In the genomic region with DNA sequence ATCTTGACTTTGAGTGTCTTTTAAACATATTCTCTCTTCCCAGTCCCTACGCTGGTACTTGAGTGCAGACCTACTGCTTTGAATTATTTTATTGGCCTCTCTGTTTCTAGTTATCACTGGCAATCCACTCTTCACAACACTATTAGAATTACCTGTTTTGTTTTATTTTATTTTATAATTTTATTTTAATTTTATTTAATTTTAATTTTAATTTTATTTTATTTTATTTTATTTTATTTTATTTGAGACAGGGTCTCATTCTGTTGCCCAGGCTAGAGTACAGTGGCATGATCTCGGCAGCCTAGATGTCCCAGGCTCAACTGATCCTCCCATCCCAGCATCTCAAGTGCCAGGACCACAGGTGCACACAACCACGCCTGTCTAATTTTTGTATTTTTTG, we compare ENCODE assay signal across 18 cellular contexts. TPM values are rescaled to one million over a fixed set of nuclear protein-coding genes. Genes with fewer than 3 reads are reported as not detected.
DNase-seq lines count a peak whose midpoint lies in the region; ATAC-seq and TF ChIP-seq lines count a peak whose summit lies in the region.
"Had no signal": no experiment of that assay in that cellular context is flagged by ENCODE, and none has a peak within 500 bp of the region (broad histone marks: within the 10 kb centered on the region; RNA-seq: fewer than 3 reads in every experiment).

No MANE protein-coding gene starts in this region.

- H3K27me3 Mint-ChIP-seq in activated T-cell treated with anti-CD3 and anti-CD28 coated beads, Interleukin-2, amount 50 U/mL, for 24 hours: no peaks in the 10 kb centered on the region
- H3K27me3 Mint-ChIP-seq in activated naive CD8-positive, alpha-beta T cell treated with anti-CD3 and anti-CD28 coated beads for 36 hours: no peaks in the 10 kb centered on the region

- peak overlapping the region; percentile 91 for H3K4me2 ChIP-seq in Loucy (ENCODE audit: low read depth, low read length, poor library complexity, severe bottlenecking)

- H3K27ac ChIP-seq in spleen (peak overlapping the region in 6 of 8 donors; percentile 20 to 100 (median 72)), right lobe of liver (no peak overlapping the region), vagina (no peak overlapping the region)
- H3K27ac ChIP-seq: dorsolateral prefrontal cortex, stomach, upper lobe of left lung had no signal

- no peaks in the 10 kb centered on the region for H3K9me3 Mint-ChIP-seq in activated T-cell treated with anti-CD3 and anti-CD28 coated beads, Interleukin-2, amount 50 U/mL, for 24 hours
- H3K9me3 Mint-ChIP-seq in activated naive CD8-positive, alpha-beta T cell treated with anti-CD3 and anti-CD28 coated beads for 36 hours: no peaks in the 10 kb centered on the region

- H4K20me1 ChIP-seq in Loucy (ENCODE audit: insufficient read depth, low read length, poor library complexity, severe bottlenecking): peaks cover 95% of the 10 kb centered on the region

- H3K9ac ChIP-seq in Loucy (ENCODE audit: low read depth, low read length, poor library complexity, severe bottlenecking): no peak overlapping the region

- no peaks in the 10 kb centered on the region for H3F3A ChIP-seq in Loucy (ENCODE audit: low read depth)

- peak overlapping the region; percentile 88 for H3K4me3 ChIP-seq in Loucy (ENCODE audit: low read length, poor library complexity, severe bottlenecking)
- peak overlapping the region in 1 of 8 donors; percentile 22 for H3K4me3 ChIP-seq in spleen
- no peak overlapping the region for H3K4me3 ChIP-seq in right lobe of liver
- no peak overlapping the region for H3K4me3 ChIP-seq in vagina
- H3K4me3 ChIP-seq: dorsolateral prefrontal cortex, stomach, upper lobe of left lung had no signal

- H3K27me3 ChIP-seq in Loucy (ENCODE audit: insufficient read depth, low read length, poor library complexity, severe bottlenecking) (no peaks in the 10 kb centered on the region), spleen (replicated peaks in 1 of 7) (no peaks in the 10 kb centered on the region), right lobe of liver (no peaks in the 10 kb centered on the region), vagina (no peaks in the 10 kb centered on the region)
- H3K27me3 ChIP-seq: dorsolateral prefrontal cortex, stomach, upper lobe of left lung had no signal

- intact Hi-C loops in spleen (cut with DNase I; ENCODE audit: low total_unique reads): loop anchor here (10.0 kb wide), 2 partner anchors 45 to 245 kb away; no protein-coding TSS in a partner anchor
- intact Hi-C loops in right lobe of liver (cut with DNase I): loop anchor here (10.0 kb wide), 2 partner anchors 135 to 255 kb away; a partner anchor contains a TSS
- intact Hi-C loops in vagina (cut with DNase I): loop anchor here (10.0 kb wide), 2 partner anchors 55 to 245 kb away; no protein-coding TSS in a partner anchor

- H3K9me2 ChIP-seq in Loucy (replicated peaks; ENCODE audit: low read depth, low read length): no peaks in the 10 kb centered on the region

- no peak for TF ChIP-seq POLR2A in spleen (IDR thresholded peaks at IDR 0.05)
- TF ChIP-seq POLR2A in right lobe of liver (IDR thresholded peaks at IDR 0.05): no peak
- TF ChIP-seq POLR2A in vagina (IDR thresholded peaks at IDR 0.05): no peak

- H3K4me1 ChIP-seq in Loucy (ENCODE audit: insufficient read depth, low read length, poor library complexity, severe bottlenecking) (peaks cover 74% of the 10 kb centered on the region), spleen (peaks cover 33 to 100% (median 97%) of the 10 kb centered on the region in 6 donors), right lobe of liver (peaks cover 0 to 30% (median 6%) of the 10 kb centered on the region in 4 donors), vagina (peaks cover 46% of the 10 kb centered on the region)

- H3K27ac Mint-ChIP-seq in activated T-cell treated with anti-CD3 and anti-CD28 coated beads, Interleukin-2, amount 50 U/mL, for 24 hours: peak overlapping the region; percentile 89
- peak overlapping the region; percentile 82 for H3K27ac Mint-ChIP-seq in activated naive CD8-positive, alpha-beta T cell treated with anti-CD3 and anti-CD28 coated beads for 36 hours

- peaks cover 100% of the 10 kb centered on the region for H3K79me2 ChIP-seq in Loucy (ENCODE audit: insufficient read depth, low read length)

- H3K9me3 ChIP-seq in Loucy (ENCODE audit: insufficient read depth, low read depth, low read length): no peaks in the 10 kb centered on the region
- no peaks in the 10 kb centered on the region for H3K9me3 ChIP-seq in spleen
- H3K9me3 ChIP-seq in right lobe of liver: no peaks in the 10 kb centered on the region
- no peaks in the 10 kb centered on the region for H3K9me3 ChIP-seq in vagina
- H3K9me3 ChIP-seq: stomach, upper lobe of left lung had no signal

- no peak for DNase-seq in activated T-cell treated with anti-CD3 and anti-CD28 coated beads, Interleukin-2, amount 50 U/mL, for 24 hours
- DNase-seq in activated T-cell treated with anti-CD3 and anti-CD28 coated beads, Interleukin-2, amount 50 U/mL, for 48 hours: no peak
- DNase-seq in activated naive CD8-positive, alpha-beta T cell treated with anti-CD3 and anti-CD28 coated beads for 36 hours: no peak
- DNase-seq in spleen (no peak), right lobe of liver (no peak), vagina (ENCODE audit: extremely low spot score in 2 of 2) (no peak)
- DNase-seq: dorsolateral prefrontal cortex, EL, KG1, NCI-H2107, NCI-H524 treated with DMSO at 0.1 percent for 48 hours, occipital lobe, stomach, T1000, upper lobe of left lung had no signal

- H3K4me1 Mint-ChIP-seq in activated T-cell treated with anti-CD3 and anti-CD28 coated beads, Interleukin-2, amount 50 U/mL, for 24 hours (ENCODE audit: low read depth): peaks cover 83% of the 10 kb centered on the region
- H3K4me1 Mint-ChIP-seq in activated naive CD8-positive, alpha-beta T cell treated with anti-CD3 and anti-CD28 coated beads for 36 hours: peaks cover 74% of the 10 kb centered on the region

- H3K36me3 ChIP-seq in Loucy (ENCODE audit: insufficient read depth, low read length) (no peaks in the 10 kb centered on the region), spleen (peaks cover 0 to 8% (median 0%) of the 10 kb centered on the region in 6 donors), right lobe of liver (no peaks in the 10 kb centered on the region), vagina (no peaks in the 10 kb centered on the region)
- H3K36me3 ChIP-seq: stomach, upper lobe of left lung had no signal

- no peak for ATAC-seq in right lobe of liver
- ATAC-seq in GM18867 (IDR thresholded peaks at IDR 0.05; ENCODE audit: unreplicated experiment): no peak
- ATAC-seq: esophagus mucosa had no signal

- 79 to 86% (median 83%) methylated on average over 3 of the region's 3 CpGs for WGBS in spleen, 5 donors
- WGBS in right lobe of liver (ENCODE audit: insufficient coverage, low coverage, low lambda C conversion rate, missing lambda C conversion rate): 82% methylated on average over 3 of the region's 3 CpGs

- peak overlapping the region; percentile 35 for H3K4me3 Mint-ChIP-seq in activated T-cell treated with anti-CD3 and anti-CD28 coated beads, Interleukin-2, amount 50 U/mL, for 24 hours
- H3K4me3 Mint-ChIP-seq in activated naive CD8-positive, alpha-beta T cell treated with anti-CD3 and anti-CD28 coated beads for 36 hours: peak overlapping the region; percentile 59

- no peak overlapping the region for H2AFZ ChIP-seq in Loucy (ENCODE audit: low read length)

- H3K36me3 Mint-ChIP-seq in activated T-cell treated with anti-CD3 and anti-CD28 coated beads, Interleukin-2, amount 50 U/mL, for 24 hours (ENCODE audit: low read depth): peaks cover 31% of the 10 kb centered on the region
- peaks cover 32% of the 10 kb centered on the region for H3K36me3 Mint-ChIP-seq in activated naive CD8-positive, alpha-beta T cell treated with anti-CD3 and anti-CD28 coated beads for 36 hours

- TF ChIP-seq CTCF in Loucy (conservative IDR thresholded peaks at IDR 0.05; ENCODE audit: low read length) (no peak), spleen (IDR thresholded peaks at IDR 0.05 in 8 of 11, conservative IDR thresholded peaks at IDR 0.05 in 3 of 11) (no peak), right lobe of liver (IDR thresholded peaks at IDR 0.05) (no peak), vagina (IDR thresholded peaks at IDR 0.05) (no peak)

RNA-seq across cellular contexts. Expression of a gene that starts 6.8 kb away (rescaled TPM):
- 10 to 100 TPM; 53.2 to 53.8 TPM for total RNA-seq in activated naive CD8-positive, alpha-beta T cell treated with anti-CD3 and anti-CD28 coated beads for 36 hours
- total RNA-seq in spleen (10 to 100 TPM; 45.5 to 70.1 (median 63.8) TPM), right lobe of liver (10 to 100 TPM in 3 of 6 experiments, 1 to 10 TPM in 3; 1.7 to 20.9 (median 7.9) TPM), vagina (16.7 TPM)
- polyA plus RNA-seq in spleen: 10 to 100 TPM; 33.4 to 41.9 (median 40.2) TPM

Comparison
In these comparisons a context has a peak if more than half of its experiments do, and no peak if none do; other contexts are left out.
1. H3K27ac ChIP-seq: peak in spleen (6 of 8); none in right lobe of liver (0 of 3) and vagina (single experiment).